11 cellular contexts compared by ENCODE assay signal in the genomic region with DNA sequence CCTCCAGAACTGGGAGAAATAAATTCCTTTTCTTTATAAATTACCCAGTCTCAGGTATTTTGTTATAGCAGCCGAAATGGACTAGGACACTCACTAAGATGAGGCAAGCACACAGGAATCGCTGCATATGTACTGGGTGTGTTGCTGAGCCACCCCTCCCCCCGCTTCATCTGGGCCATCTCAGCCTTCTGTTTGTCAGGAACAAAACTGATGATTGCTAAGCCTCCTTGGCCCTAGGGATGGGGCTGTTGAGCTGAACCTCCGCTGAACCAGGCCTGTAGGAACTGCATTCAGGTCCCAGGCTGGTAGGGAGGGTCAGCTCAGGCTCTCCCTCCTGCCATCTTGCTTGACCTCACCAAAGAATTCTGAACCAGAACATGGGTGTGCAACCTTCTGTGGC.
DNase-seq lines count a peak whose midpoint lies in the region; ATAC-seq lines count a peak whose summit lies in the region.
"Had no signal": no experiment of that assay in that cellular context is flagged by ENCODE, and none has a peak within 500 bp of the region (broad histone marks: within the 10 kb centered on the region; RNA-seq: fewer than 3 reads in every experiment).

No MANE protein-coding gene starts in this region.

- peaks cover 59% of the 10 kb centered on the region for H3K4me1 Mint-ChIP-seq in activated CD8-positive, alpha-beta memory T cell treated with anti-CD3 and anti-CD28 coated beads, Interleukin-2, amount 10 ng/mL, durations not matched to agents 7 days and 5 days
- H3K4me1 Mint-ChIP-seq in activated T-helper 1 cell treated with anti-CD3 and anti-CD28 coated beads, Interleukin-12 subunit alpha, Interleukin-12 subunit beta, Interleukin-2, Interleukin-4 antibody, amounts not matched to agents 30 ng/mL and 10 ng/mL and 1 ng/mL, durations not matched to agents 14 hours and 24 hours and 36 hours (ENCODE audit: low read depth), result peaks cover 63% of the 10 kb centered on the region

- CTCF ChIA-PET in activated CD8-positive, alpha-beta memory T cell treated with anti-CD3 and anti-CD28 coated beads, Interleukin-2, amount 10 ng/mL, durations not matched to agents 7 days and 5 days (lab: Charles Lee), result interaction anchor here (0.6 to 11.5 kb wide), 28 partner anchors 8 to 649 kb away, joined by 3 to 258 read pairs (median 6); a partner anchor contains a TSS

- H3K4me3 Mint-ChIP-seq in activated CD8-positive, alpha-beta memory T cell treated with anti-CD3 and anti-CD28 coated beads, Interleukin-2, amount 10 ng/mL, durations not matched to agents 7 days and 5 days, result no peak overlapping the region
- H3K4me3 Mint-ChIP-seq in activated T-helper 1 cell treated with anti-CD3 and anti-CD28 coated beads, Interleukin-12 subunit alpha, Interleukin-12 subunit beta, Interleukin-2, Interleukin-4 antibody, amounts not matched to agents 30 ng/mL and 10 ng/mL and 1 ng/mL, durations not matched to agents 14 hours and 24 hours and 36 hours, result no peak overlapping the region

- H3K27me3 Mint-ChIP-seq in activated CD8-positive, alpha-beta memory T cell treated with anti-CD3 and anti-CD28 coated beads, Interleukin-2, amount 10 ng/mL, durations not matched to agents 7 days and 5 days, result peaks cover 6% of the 10 kb centered on the region
- peaks cover 2% of the 10 kb centered on the region for H3K27me3 Mint-ChIP-seq in activated T-helper 1 cell treated with anti-CD3 and anti-CD28 coated beads, Interleukin-12 subunit alpha, Interleukin-12 subunit beta, Interleukin-2, Interleukin-4 antibody, amounts not matched to agents 30 ng/mL and 10 ng/mL and 1 ng/mL, durations not matched to agents 14 hours and 24 hours and 36 hours (ENCODE audit: insufficient read depth)

- no peaks in the 10 kb centered on the region for H3K9me3 Mint-ChIP-seq in activated CD8-positive, alpha-beta memory T cell treated with anti-CD3 and anti-CD28 coated beads, Interleukin-2, amount 10 ng/mL, durations not matched to agents 7 days and 5 days (ENCODE audit: low read depth)
- H3K9me3 Mint-ChIP-seq in activated T-helper 1 cell treated with anti-CD3 and anti-CD28 coated beads, Interleukin-12 subunit alpha, Interleukin-12 subunit beta, Interleukin-2, Interleukin-4 antibody, amounts not matched to agents 30 ng/mL and 10 ng/mL and 1 ng/mL, durations not matched to agents 14 hours and 24 hours and 36 hours, result peaks cover 7% of the 10 kb centered on the region

- DNase-seq in activated CD8-positive, alpha-beta memory T cell treated with anti-CD3 and anti-CD28 coated beads, Interleukin-2, amount 10 ng/mL, durations not matched to agents 7 days and 5 days, result no peak
- no peak for DNase-seq in activated CD8-positive, alpha-beta memory T cell treated with anti-CD3 and anti-CD28 coated beads, Interleukin-2, amount 50 U/mL, for 4 hours
- no peak for DNase-seq in activated T-helper 1 cell treated with anti-CD3 and anti-CD28 coated beads, Interleukin-12 subunit alpha, Interleukin-12 subunit beta, Interleukin-2, Interleukin-4 antibody, amounts not matched to agents 30 ng/mL and 10 ng/mL and 1 ng/mL, durations not matched to agents 14 hours and 24 hours and 36 hours (ENCODE audit: low spot score)
- DNase-seq in iPS-NIHi7 (ENCODE audit: extremely low spot score), result peak; percentile 71
- no peak for DNase-seq in NCI-H1930 (lab: John Stamatoyannopoulos, UW)
- DNase-seq in NCI-H510A (lab: John Stamatoyannopoulos, UW), result no peak
- DNase-seq: left colon; ovary; stimulated activated naive CD8-positive, alpha-beta T cell treated with anti-CD3 and anti-CD28 coated beads, Interleukin-15, Interleukin-2, amounts not matched to agents 100 U/mL and 50 U/mL, for 24 hours had no signal

- peak overlapping the region; percentile 24 for H3K27ac Mint-ChIP-seq in activated CD8-positive, alpha-beta memory T cell treated with anti-CD3 and anti-CD28 coated beads, Interleukin-2, amount 10 ng/mL, durations not matched to agents 7 days and 5 days
- H3K27ac Mint-ChIP-seq in activated T-helper 1 cell treated with anti-CD3 and anti-CD28 coated beads, Interleukin-12 subunit alpha, Interleukin-12 subunit beta, Interleukin-2, Interleukin-4 antibody, amounts not matched to agents 30 ng/mL and 10 ng/mL and 1 ng/mL, durations not matched to agents 14 hours and 24 hours and 36 hours, result peak overlapping the region; percentile 41

- H3K9me3 ChIP-seq in KOPT-K1 (ENCODE audit: insufficient read depth, low read length, poor library complexity, severe bottlenecking), result no peaks in the 10 kb centered on the region
- H3K9me3 ChIP-seq: ovary had no signal

- no peaks in the 10 kb centered on the region for H3K36me3 Mint-ChIP-seq in activated CD8-positive, alpha-beta memory T cell treated with anti-CD3 and anti-CD28 coated beads, Interleukin-2, amount 10 ng/mL, durations not matched to agents 7 days and 5 days
- H3K36me3 Mint-ChIP-seq in activated T-helper 1 cell treated with anti-CD3 and anti-CD28 coated beads, Interleukin-12 subunit alpha, Interleukin-12 subunit beta, Interleukin-2, Interleukin-4 antibody, amounts not matched to agents 30 ng/mL and 10 ng/mL and 1 ng/mL, durations not matched to agents 14 hours and 24 hours and 36 hours (ENCODE audit: low read depth), result peaks cover 4% of the 10 kb centered on the region

- H3K27ac ChIP-seq in KOPT-K1 (ENCODE audit: low read depth, low read length, poor library complexity, severe bottlenecking), result peak overlapping the region; percentile 38
- H3K27ac ChIP-seq: ovary had no signal

- H3K36me3 ChIP-seq in KOPT-K1 (ENCODE audit: insufficient read depth, low read length), result no peaks in the 10 kb centered on the region
- H3K36me3 ChIP-seq: ovary had no signal

- intact Hi-C loops in activated T-helper 1 cell treated with anti-CD3 and anti-CD28 coated beads, Interleukin-12 subunit alpha, Interleukin-12 subunit beta, Interleukin-2, Interleukin-4 antibody, amounts not matched to agents 30 ng/mL and 10 ng/mL and 1 ng/mL, durations not matched to agents 14 hours and 24 hours and 36 hours (cut with micrococcal nuclease), result loop anchor here (5.0 kb wide), 4 partner anchors 286 to 1046 kb away; a partner anchor contains a TSS

- ATAC-seq in activated CD8-positive, alpha-beta memory T cell treated with anti-CD3 and anti-CD28 coated beads, Interleukin-2, amount 10 ng/mL, durations not matched to agents 7 days and 5 days, result no peak
- ATAC-seq in GM21526 (IDR thresholded peaks at IDR 0.05; ENCODE audit: low FRiP score, unreplicated experiment), result no peak
